Comparison of ENCODE assay signal across 9 cellular contexts in genomic region chr4:108109997-108110416, GRCh38. TPM values are rescaled to one million over a fixed set of nuclear protein-coding genes. Genes with fewer than 3 reads are reported as not detected.
DNase-seq lines count a peak whose midpoint lies in the region; ATAC-seq and TF ChIP-seq lines count a peak whose summit lies in the region.
"Had no signal": no experiment of that assay in that cellular context is flagged by ENCODE, and none has a peak within 500 bp of the region (broad histone marks: within the 10 kb centered on the region; RNA-seq: fewer than 3 reads in every experiment).

No MANE protein-coding gene starts in this region.

- no peaks in the 10 kb centered on the region for H3K36me3 ChIP-seq in BE2C

- TF ChIP-seq CTCF in BE2C (IDR thresholded peaks at IDR 0.05; ENCODE audit: low read depth, low read length) = no peak
- TF ChIP-seq CTCF in endothelial cell (IDR thresholded peaks at IDR 0.05; ENCODE audit: unreplicated experiment) = no peak

- no peaks in the 10 kb centered on the region for H3K27me3 Mint-ChIP-seq in activated naive CD8-positive, alpha-beta T cell
- H3K27me3 Mint-ChIP-seq in endothelial cell (ENCODE audit: unreplicated experiment) = no peaks in the 10 kb centered on the region

- H3K27me3 ChIP-seq in BE2C = peaks cover 65% of the 10 kb centered on the region

- peak; percentile 89 for ATAC-seq in GM18517 (IDR thresholded peaks at IDR 0.05; ENCODE audit: unreplicated experiment)
- peak; percentile 83 for ATAC-seq in GM21381 (IDR thresholded peaks at IDR 0.05; ENCODE audit: unreplicated experiment)
- ATAC-seq in HG03097 (IDR thresholded peaks at IDR 0.05; ENCODE audit: low FRiP score, unreplicated experiment) = peak; percentile 62
- ATAC-seq in esophagus mucosa = no peak

- no peaks in the 10 kb centered on the region; the same call in 1 of the 2 replicates for H3K9me3 ChIP-seq in BE2C

- peaks cover 95% of the 10 kb centered on the region for H3K4me1 Mint-ChIP-seq in activated naive CD8-positive, alpha-beta T cell (ENCODE audit: low read depth)
- peaks cover 6% of the 10 kb centered on the region for H3K4me1 Mint-ChIP-seq in endothelial cell (ENCODE audit: unreplicated experiment)

- H3K4me3 ChIP-seq in BE2C (ENCODE audit: low read depth, low read length) = no peak overlapping the region

- no peaks in the 10 kb centered on the region for H3K9me3 Mint-ChIP-seq in activated naive CD8-positive, alpha-beta T cell (ENCODE audit: low read depth)
- no peaks in the 10 kb centered on the region for H3K9me3 Mint-ChIP-seq in endothelial cell (ENCODE audit: unreplicated experiment)

- peak overlapping the region; percentile 96 for H3K27ac Mint-ChIP-seq in activated naive CD8-positive, alpha-beta T cell
- no peak overlapping the region for H3K27ac Mint-ChIP-seq in endothelial cell (ENCODE audit: unreplicated experiment)

- H3K4me3 Mint-ChIP-seq in activated naive CD8-positive, alpha-beta T cell = peak overlapping the region; percentile 78
- no peak overlapping the region for H3K4me3 Mint-ChIP-seq in endothelial cell (ENCODE audit: unreplicated experiment)

- DNase-seq in KG1 (lab: John Stamatoyannopoulos, UW) (no peak), BE2C (no peak), endothelial cell (ENCODE audit: low spot score) (no peak)

- H3K4me1 ChIP-seq in BE2C = no peaks in the 10 kb centered on the region

- H3K36me3 Mint-ChIP-seq in activated naive CD8-positive, alpha-beta T cell = peaks cover 25% of the 10 kb centered on the region
- no peaks in the 10 kb centered on the region for H3K36me3 Mint-ChIP-seq in endothelial cell (ENCODE audit: low read depth, unreplicated experiment)

RNA-seq across cellular contexts. Expression of gene LEF1, which starts 58.7 kb away (rescaled TPM):
- total RNA-seq in esophagus mucosa = 10.0 TPM
- not detected for polyA plus RNA-seq in BE2C (2012; ENCODE audit: insufficient read depth, insufficient read length, low read depth)
- total RNA-seq in endothelial cell (ENCODE audit: unreplicated experiment) = 15.9 TPM
- total RNA-seq: G401 had no signal
